Comparison of ENCODE assay signal across 1 cellular context in the genomic region with DNA sequence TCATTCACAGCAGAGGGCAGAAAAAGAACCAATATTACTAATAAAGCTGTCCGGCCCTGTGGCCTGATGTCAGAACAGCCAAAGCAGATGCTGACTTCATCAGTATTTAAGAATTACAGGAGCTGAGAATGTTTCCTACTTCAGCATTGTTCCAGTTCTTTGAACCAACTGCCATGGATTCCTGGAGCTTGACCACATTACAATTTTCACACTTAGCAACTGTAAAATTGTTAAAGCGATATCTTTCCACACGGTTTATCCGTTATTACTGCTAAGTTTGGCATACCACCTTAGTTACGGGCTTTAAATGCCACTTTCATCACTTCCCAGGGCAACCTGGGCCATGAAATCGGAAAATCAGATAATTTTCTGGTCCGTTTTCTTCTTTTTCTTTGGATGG.
TF ChIP-seq lines count a peak whose summit lies in the region.

No MANE protein-coding gene starts in this region.

TF ChIP-seq in GM23338, 12 proteins besides CTCF, POLR2A, EP300 and RAD21 (continued from another document):
- TF ChIP-seq, protein P1, sequence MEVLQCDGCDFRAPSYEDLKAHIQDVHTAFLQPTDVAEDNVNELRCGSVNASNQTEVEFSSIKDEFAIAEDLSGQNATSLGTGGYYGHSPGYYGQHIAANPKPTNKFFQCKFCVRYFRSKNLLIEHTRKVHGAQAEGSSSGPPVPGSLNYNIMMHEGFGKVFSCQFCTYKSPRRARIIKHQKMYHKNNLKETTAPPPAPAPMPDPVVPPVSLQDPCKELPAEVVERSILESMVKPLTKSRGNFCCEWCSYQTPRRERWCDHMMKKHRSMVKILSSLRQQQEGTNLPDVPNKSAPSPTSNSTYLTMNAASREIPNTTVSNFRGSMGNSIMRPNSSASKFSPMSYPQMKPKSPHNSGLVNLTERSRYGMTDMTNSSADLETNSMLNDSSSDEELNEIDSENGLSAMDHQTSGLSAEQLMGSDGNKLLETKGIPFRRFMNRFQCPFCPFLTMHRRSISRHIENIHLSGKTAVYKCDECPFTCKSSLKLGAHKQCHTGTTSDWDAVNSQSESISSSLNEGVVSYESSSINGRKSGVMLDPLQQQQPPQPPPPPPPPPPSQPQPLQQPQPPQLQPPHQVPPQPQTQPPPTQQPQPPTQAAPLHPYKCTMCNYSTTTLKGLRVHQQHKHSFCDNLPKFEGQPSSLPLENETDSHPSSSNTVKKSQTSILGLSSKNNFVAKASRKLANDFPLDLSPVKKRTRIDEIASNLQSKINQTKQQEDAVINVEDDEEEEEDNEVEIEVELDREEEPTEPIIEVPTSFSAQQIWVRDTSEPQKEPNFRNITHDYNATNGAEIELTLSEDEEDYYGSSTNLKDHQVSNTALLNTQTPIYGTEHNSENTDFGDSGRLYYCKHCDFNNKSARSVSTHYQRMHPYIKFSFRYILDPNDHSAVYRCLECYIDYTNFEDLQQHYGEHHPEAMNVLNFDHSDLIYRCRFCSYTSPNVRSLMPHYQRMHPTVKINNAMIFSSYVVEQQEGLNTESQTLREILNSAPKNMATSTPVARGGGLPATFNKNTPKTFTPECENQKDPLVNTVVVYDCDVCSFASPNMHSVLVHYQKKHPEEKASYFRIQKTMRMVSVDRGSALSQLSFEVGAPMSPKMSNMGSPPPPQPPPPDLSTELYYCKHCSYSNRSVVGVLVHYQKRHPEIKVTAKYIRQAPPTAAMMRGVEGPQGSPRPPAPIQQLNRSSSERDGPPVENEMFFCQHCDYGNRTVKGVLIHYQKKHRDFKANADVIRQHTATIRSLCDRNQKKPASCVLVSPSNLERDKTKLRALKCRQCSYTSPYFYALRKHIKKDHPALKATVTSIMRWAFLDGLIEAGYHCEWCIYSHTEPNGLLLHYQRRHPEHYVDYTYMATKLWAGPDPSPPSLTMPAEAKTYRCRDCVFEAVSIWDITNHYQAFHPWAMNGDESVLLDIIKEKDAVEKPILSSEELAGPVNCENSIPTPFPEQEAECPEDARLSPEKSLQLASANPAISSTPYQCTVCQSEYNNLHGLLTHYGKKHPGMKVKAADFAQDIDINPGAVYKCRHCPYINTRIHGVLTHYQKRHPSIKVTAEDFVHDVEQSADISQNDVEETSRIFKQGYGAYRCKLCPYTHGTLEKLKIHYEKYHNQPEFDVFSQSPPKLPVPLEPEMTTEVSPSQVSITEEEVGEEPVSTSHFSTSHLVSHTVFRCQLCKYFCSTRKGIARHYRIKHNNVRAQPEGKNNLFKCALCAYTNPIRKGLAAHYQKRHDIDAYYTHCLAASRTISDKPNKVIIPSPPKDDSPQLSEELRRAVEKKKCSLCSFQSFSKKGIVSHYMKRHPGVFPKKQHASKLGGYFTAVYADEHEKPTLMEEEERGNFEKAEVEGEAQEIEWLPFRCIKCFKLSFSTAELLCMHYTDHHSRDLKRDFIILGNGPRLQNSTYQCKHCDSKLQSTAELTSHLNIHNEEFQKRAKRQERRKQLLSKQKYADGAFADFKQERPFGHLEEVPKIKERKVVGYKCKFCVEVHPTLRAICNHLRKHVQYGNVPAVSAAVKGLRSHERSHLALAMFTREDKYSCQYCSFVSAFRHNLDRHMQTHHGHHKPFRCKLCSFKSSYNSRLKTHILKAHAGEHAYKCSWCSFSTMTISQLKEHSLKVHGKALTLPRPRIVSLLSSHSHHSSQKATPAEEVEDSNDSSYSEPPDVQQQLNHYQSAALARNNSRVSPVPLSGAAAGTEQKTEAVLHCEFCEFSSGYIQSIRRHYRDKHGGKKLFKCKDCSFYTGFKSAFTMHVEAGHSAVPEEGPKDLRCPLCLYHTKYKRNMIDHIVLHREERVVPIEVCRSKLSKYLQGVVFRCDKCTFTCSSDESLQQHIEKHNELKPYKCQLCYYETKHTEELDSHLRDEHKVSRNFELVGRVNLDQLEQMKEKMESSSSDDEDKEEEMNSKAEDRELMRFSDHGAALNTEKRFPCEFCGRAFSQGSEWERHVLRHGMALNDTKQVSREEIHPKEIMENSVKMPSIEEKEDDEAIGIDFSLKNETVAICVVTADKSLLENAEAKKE (CRISPR knock-in tag; IDR thresholded peaks at IDR 0.05): no peak
- TF ChIP-seq EZH2phosphoT487 (IDR thresholded peaks at IDR 0.05; ENCODE audit: unreplicated experiment) (no peak), ZNF114 (CRISPR knock-in tag; IDR thresholded peaks at IDR 0.05) (no peak), EZH2 (IDR thresholded peaks at IDR 0.05; ENCODE audit: low read depth, unreplicated experiment) (no peak)
